In the genomic region with DNA sequence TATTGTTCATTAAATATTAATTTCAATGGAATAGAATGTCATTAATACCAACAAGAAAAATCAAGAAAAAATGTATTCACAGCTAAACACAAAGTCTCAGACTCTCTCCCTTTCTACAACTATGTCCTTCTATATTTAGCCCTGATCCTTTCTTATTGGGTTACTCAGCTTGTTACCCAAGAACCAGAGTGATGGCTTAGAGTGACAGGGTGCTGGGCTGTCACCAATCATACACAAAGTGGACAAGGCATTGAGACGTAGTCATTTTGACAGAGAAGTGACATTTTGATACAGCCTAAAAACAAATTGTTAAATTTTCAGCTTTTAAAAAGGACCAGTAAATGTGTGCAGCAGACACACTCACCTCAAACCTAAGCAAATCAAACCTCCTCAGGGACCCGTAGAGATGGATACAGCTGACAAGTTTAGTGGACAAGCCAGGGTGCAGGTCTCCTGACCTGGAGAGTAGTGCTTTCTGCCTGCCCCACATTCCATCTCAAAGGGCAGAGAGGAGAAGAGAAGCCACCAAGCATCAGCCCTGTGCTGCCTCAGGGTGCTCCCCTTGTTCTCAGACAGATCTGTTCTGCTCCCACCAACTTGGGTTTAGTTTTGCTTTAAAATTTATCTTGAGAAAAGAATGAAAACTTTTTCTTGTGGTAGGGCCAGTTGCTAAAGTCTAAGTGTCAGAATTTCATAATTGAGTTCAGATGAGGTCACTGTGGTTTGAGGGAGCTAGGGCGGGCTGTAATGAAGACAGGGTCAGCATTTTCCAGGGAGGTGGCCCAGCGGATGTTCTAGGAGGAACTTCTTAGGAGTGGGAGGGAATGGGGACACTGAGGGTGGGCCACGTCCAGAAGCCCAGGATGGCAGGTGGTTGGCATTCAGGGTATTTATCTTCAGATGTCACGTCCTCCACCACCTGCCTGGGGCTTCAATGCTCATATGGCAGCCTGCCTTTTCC, we compare ENCODE assay signal across 12 cellular contexts.
DNase-seq lines count a peak whose midpoint lies in the region; ATAC-seq, FAIRE-seq and TF ChIP-seq lines count a peak whose summit lies in the region.
"Had no signal": no experiment of that assay in that cellular context is flagged by ENCODE, and none has a peak within 500 bp of the region (broad histone marks: within the 10 kb centered on the region; RNA-seq: fewer than 3 reads in every experiment).

No MANE protein-coding gene starts in this region.

- H2BK12ac ChIP-seq in H1 (ENCODE audit: low read depth, low read length), result no peak overlapping the region

- H4K91ac ChIP-seq in H1 (replicated peaks; ENCODE audit: insufficient read length, low read length), result no peak overlapping the region

- no peaks in the 10 kb centered on the region for H3K79me2 ChIP-seq in H1 (ENCODE audit: control insufficient read depth in 1 of 2, insufficient read depth in 2 of 2, low read length in 2 of 2)
- no peaks in the 10 kb centered on the region for H3K79me2 ChIP-seq in smooth muscle cell (ENCODE audit: low read depth)

- WGBS in H1 (ENCODE audit: extremely low coverage in 1 of 2, insufficient coverage in 1 of 2, insufficient read length in 1 of 2, insufficient replicate concordance in 2 of 2, low coverage in 1 of 2, low lambda C conversion rate in 2 of 2, missing lambda C conversion rate in 1 of 2), 2 experiments, result 93% methylated on average over 6 of the region's 6 CpGs; no CpG with 5 or more reads in 1 of the 2 experiments
- 77% methylated on average over 6 of the region's 6 CpGs for WGBS in smooth muscle cell (ENCODE audit: low lambda C conversion rate)

- H2AFZ ChIP-seq in H1 (ENCODE audit: low read length) (no peak overlapping the region), smooth muscle cell (ENCODE audit: low read depth) (no peak overlapping the region)

- H3K4me3 Mint-ChIP-seq in osteocyte (ENCODE audit: unreplicated experiment), result peak overlapping the region; percentile 2

- no peak overlapping the region for H4K5ac ChIP-seq in H1 (ENCODE audit: insufficient read length, low read depth, low read length)

- no peak for ATAC-seq in GM18517 (IDR thresholded peaks at IDR 0.05; ENCODE audit: unreplicated experiment)
- ATAC-seq: HCT116 had no signal

- no peak overlapping the region for H3K56ac ChIP-seq in H1 (replicated peaks; ENCODE audit: insufficient read length, low read depth, low read length)

- H3F3A ChIP-seq in smooth muscle cell (ENCODE audit: low read depth), result no peaks in the 10 kb centered on the region

- H3K4me1 Mint-ChIP-seq in osteocyte (ENCODE audit: unreplicated experiment), result peaks cover 62% of the 10 kb centered on the region

- H3K4ac ChIP-seq in H1 (replicated peaks; ENCODE audit: insufficient read length, low read depth, low read length), result no peak overlapping the region

- H3K23me2 ChIP-seq in H1 (ENCODE audit: low read depth, low read length), result no peaks in the 10 kb centered on the region

- H3K14ac ChIP-seq in H1 (ENCODE audit: insufficient read length), result no peak overlapping the region

- no peak overlapping the region for H3K9ac ChIP-seq in H1 (replicated peaks in 1 of 4; ENCODE audit: extremely low read depth in 1 of 4, low read depth in 3 of 4, low read length in 3 of 4)
- no peak overlapping the region for H3K9ac ChIP-seq in smooth muscle cell (ENCODE audit: low read depth)

- no peaks in the 10 kb centered on the region for H3K36me3 Mint-ChIP-seq in osteocyte (ENCODE audit: unreplicated experiment)

- TF ChIP-seq POLR2A in H1 (IDR thresholded peaks at IDR 0.05; ENCODE audit: control extremely low read depth in 1 of 2, low read depth in 2 of 2, low read length in 2 of 2), result no peak

- H3K27ac ChIP-seq in H1 (ENCODE audit: low read depth, low read length), result 0 out of 2 replicates have a peak overlapping the region, but pooled peaks have one; percentile 15
- no peak overlapping the region for H3K27ac ChIP-seq in smooth muscle cell (ENCODE audit: low read depth)
- H3K27ac ChIP-seq: cardiac muscle cell had no signal

- no peaks in the 10 kb centered on the region for H3K36me3 ChIP-seq in H1 (ENCODE audit: control insufficient read depth in 2 of 4, insufficient read depth in 4 of 4, low read length in 3 of 4)
- no peaks in the 10 kb centered on the region for H3K36me3 ChIP-seq in smooth muscle cell (ENCODE audit: low read depth)
- H3K36me3 ChIP-seq: cardiac muscle cell had no signal

- POLR2A ChIA-PET in H1 (lab: Charles Lee; ENCODE audit: partially characterized antibody) (no interaction called here), GM10248 (lab: Yijun Ruan, JAX) (no interaction called here)

- no peak for TF ChIP-seq RAD21 in H1 (IDR thresholded peaks at IDR 0.05 in 1 of 2, conservative IDR thresholded peaks at IDR 0.05 in 1 of 2; ENCODE audit: low read depth in 2 of 2, low read length in 2 of 2)

- no peaks in the 10 kb centered on the region for H3K27me3 ChIP-seq in H1 (replicated peaks in 1 of 4; ENCODE audit: control insufficient read depth in 3 of 4, extremely low read depth in 1 of 4, insufficient read depth in 3 of 4, low read length in 3 of 4)
- no peaks in the 10 kb centered on the region for H3K27me3 ChIP-seq in smooth muscle cell (ENCODE audit: low read depth)
- H3K27me3 ChIP-seq: cardiac muscle cell had no signal

- TF ChIP-seq CTCF in H1 (IDR thresholded peaks at IDR 0.05; ENCODE audit: control extremely low read depth in 1 of 3, insufficient read depth in 1 of 3, low read depth in 1 of 3, low read length in 3 of 3) (no peak), osteocyte (IDR thresholded peaks at IDR 0.05) (no peak), GM10248 (IDR thresholded peaks at IDR 0.05; ENCODE audit: control extremely low read depth, extremely low read depth, low read depth, missing control alignments) (no peak), smooth muscle cell (IDR thresholded peaks at IDR 0.05; ENCODE audit: borderline replicate concordance, insufficient read depth, poor library complexity, severe bottlenecking) (no peak)

- no peak overlapping the region for H2BK20ac ChIP-seq in H1 (ENCODE audit: low read length)

- H3K4me2 ChIP-seq in H1 (ENCODE audit: insufficient read depth in 1 of 2, low read depth in 2 of 2, low read length in 2 of 2) (no peak overlapping the region), smooth muscle cell (no peak overlapping the region)

- no peak overlapping the region for H3K18ac ChIP-seq in H1 (ENCODE audit: extremely low read depth, low read length)

- H3K27ac Mint-ChIP-seq in osteocyte (ENCODE audit: unreplicated experiment), result peak overlapping the region; percentile 83

- no peaks in the 10 kb centered on the region for H3K27me3 Mint-ChIP-seq in osteocyte (ENCODE audit: unreplicated experiment)

- FAIRE-seq in H1 (lab: Jason Lieb, UNC), result no peak
- FAIRE-seq: TTC549 had no signal

- no peak overlapping the region for H2AK5ac ChIP-seq in H1 (ENCODE audit: low read depth, low read length)

- H3K4me1 ChIP-seq in H1 (replicated peaks in 1 of 4; ENCODE audit: control insufficient read depth in 3 of 4, insufficient read depth in 4 of 4, low read length in 3 of 4) (no peaks in the 10 kb centered on the region), smooth muscle cell (ENCODE audit: low read depth) (peaks cover 7% of the 10 kb centered on the region)

- no peak overlapping the region for H3K23ac ChIP-seq in H1 (ENCODE audit: insufficient read length)

- no peaks in the 10 kb centered on the region for H3K9me3 Mint-ChIP-seq in osteocyte (ENCODE audit: unreplicated experiment)

- no peaks in the 10 kb centered on the region for H4K20me1 ChIP-seq in H1 (replicated peaks in 1 of 2; ENCODE audit: control insufficient read depth in 1 of 2, insufficient read depth in 2 of 2, low read length in 2 of 2)
- H4K20me1 ChIP-seq in smooth muscle cell (ENCODE audit: low read depth), result no peaks in the 10 kb centered on the region

- H2BK120ac ChIP-seq in H1 (replicated peaks; ENCODE audit: low read depth, low read length), result no peak overlapping the region

- H2BK5ac ChIP-seq in H1 (ENCODE audit: low read depth, low read length), result no peak overlapping the region

- DNase-seq in GM03348 (ENCODE audit: low spot score) (peak; percentile 24), NCI-H82 treated with DMSO at 0.1 percent for 48 hours (lab: John Stamatoyannopoulos, UW; ENCODE audit: unreplicated experiment) (peak; percentile 56), H1 (ENCODE audit: low read depth in 1 of 2, low spot score in 2 of 2) (no peak), osteocyte (ENCODE audit: extremely low spot score, unreplicated experiment) (no peak), GM10248 (ENCODE audit: extremely low spot score) (no peak), NCI-H187 treated with DMSO at 0.1 percent for 48 hours (lab: John Stamatoyannopoulos, UW) (no peak), smooth muscle cell (lab: John Stamatoyannopoulos, UW; ENCODE audit: unreplicated experiment) (no peak)
- DNase-seq: occipital lobe had no signal

- H3K79me1 ChIP-seq in H1 (ENCODE audit: low read depth, low read length), result no peaks in the 10 kb centered on the region

- TF ChIP-seq EP300 in H1 (IDR thresholded peaks at IDR 0.05; ENCODE audit: borderline replicate concordance in 1 of 2, low read depth in 2 of 2, low read length in 2 of 2), result no peak

- CTCF ChIA-PET in H1 (lab: Charles Lee; ENCODE audit: partially characterized antibody), result interaction anchor here (0.7 kb wide), 1 partner anchor 461 kb away, joined by 3 read pairs; no protein-coding TSS in a partner anchor
- CTCF ChIA-PET in GM10248 (lab: Yijun Ruan, JAX), result interaction anchor here (0.7 kb wide), 1 partner anchor 9 kb away, joined by 4 read pairs; no protein-coding TSS in a partner anchor

- H4K8ac ChIP-seq in H1 (ENCODE audit: extremely low read depth, insufficient read depth, low read length), result no peak overlapping the region

- H3K9me3 ChIP-seq in H1 (ENCODE audit: insufficient read depth in 2 of 2, low read depth in 1 of 2, low read length in 1 of 2) (no peaks in the 10 kb centered on the region), smooth muscle cell (replicated peaks; ENCODE audit: low read depth) (no peaks in the 10 kb centered on the region)

- H3K4me3 ChIP-seq in H1 (ENCODE audit: extremely low read depth in 1 of 4, insufficient read depth in 2 of 4, low read depth in 3 of 4, low read length in 4 of 4) (no peak overlapping the region), smooth muscle cell (no peak overlapping the region)
- H3K4me3 ChIP-seq: cardiac muscle cell had no signal

- no peak overlapping the region for H2BK15ac ChIP-seq in H1 (ENCODE audit: low read length)

TF ChIP-seq in H1, 55 proteins besides CTCF, POLR2A, EP300 and RAD21 (continues in another document):
- TF ChIP-seq HDAC6 (IDR thresholded peaks at IDR 0.05; ENCODE audit: low read depth, low read length), result no peak
- no peak for TF ChIP-seq GABPA (IDR thresholded peaks at IDR 0.05; ENCODE audit: borderline replicate concordance, insufficient read depth, low read length)
- no peak for TF ChIP-seq CREB1 (IDR thresholded peaks at IDR 0.05)
- TF ChIP-seq JUND (IDR thresholded peaks at IDR 0.05; ENCODE audit: low read length), result no peak
- no peak for TF ChIP-seq BRCA1 (IDR thresholded peaks at IDR 0.05; ENCODE audit: low read depth, low read length)
- TF ChIP-seq RNF2 (IDR thresholded peaks at IDR 0.05; ENCODE audit: borderline replicate concordance, low read depth, low read length, missing control alignments, poor library complexity, severe bottlenecking), result no peak
- no peak for TF ChIP-seq ASH2L (IDR thresholded peaks at IDR 0.05; ENCODE audit: low read length)
- no peak for TF ChIP-seq NANOG (IDR thresholded peaks at IDR 0.05; ENCODE audit: insufficient read depth, low read depth, low read length, poor library complexity, severe bottlenecking)

Comparison
In these comparisons a context has a peak if more than half of its experiments do, and no peak if none do; other contexts are left out.
1. DNase-seq: peak in GM03348 (single experiment) and NCI-H82 treated with DMSO at 0.1 percent for 48 hours (single experiment); none in H1 (0 of 2), osteocyte (single experiment), GM10248 (single experiment), NCI-H187 treated with DMSO at 0.1 percent for 48 hours (single experiment) and smooth muscle cell (single experiment).